In the genomic region with DNA sequence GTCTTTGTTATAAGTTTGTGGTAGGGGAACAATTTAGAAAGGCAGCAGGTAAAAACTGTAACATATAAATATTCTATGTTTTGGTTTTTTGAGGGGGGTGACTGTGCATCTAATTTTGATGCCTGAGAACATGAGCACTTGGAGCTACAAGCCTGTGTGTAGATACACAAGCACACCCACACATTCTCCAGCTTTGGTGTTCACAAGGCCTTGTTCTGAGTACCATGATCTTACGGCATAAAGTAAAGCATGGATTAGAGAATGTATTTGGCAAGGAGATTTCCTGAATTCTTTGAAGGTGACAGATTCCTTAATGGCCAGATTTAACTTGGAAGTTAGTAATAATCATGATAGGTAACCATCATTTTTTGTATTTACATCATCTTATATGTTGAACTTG, we compare ENCODE assay signal across 13 cellular contexts.
"Had no signal": no experiment of that assay in that cellular context is flagged by ENCODE, and none has a peak within 500 bp of the region (broad histone marks: within the 10 kb centered on the region; RNA-seq: fewer than 3 reads in every experiment).

No MANE protein-coding gene starts in this region.

- DNase-seq: activated CD4-positive, alpha-beta memory T cell treated with anti-CD3 and anti-CD28 coated beads, Interleukin-2, amount 10 ng/mL, durations not matched to agents 7 days and 5 days; activated CD4-positive, alpha-beta T cell treated with anti-CD3 and anti-CD28 coated beads for 36 hours; activated gamma-delta T cell; activated naive CD8-positive, alpha-beta T cell treated with anti-CD3 and anti-CD28 coated beads for 36 hours; activated T-cell treated with anti-CD3 and anti-CD28 coated beads, Interleukin-2, amount 50 U/mL, for 48 hours; anterior cingulate cortex; immature natural killer cell; stimulated activated CD4-positive, alpha-beta T cell treated with anti-CD3 and anti-CD28 coated beads, Interleukin-4, amount 100 ng/mL, for 1 hour; stimulated activated CD8-positive, alpha-beta memory T cell treated with anti-CD3 and anti-CD28 coated beads, Interleukin-4, amount 100 ng/mL, for 48 hours; stimulated activated naive CD8-positive, alpha-beta T cell treated with anti-CD3 and anti-CD28 coated beads, Interleukin-15, amount 100 ng/mL, for 72 hours had no signal

- H3K27ac Mint-ChIP-seq: activated CD4-positive, alpha-beta memory T cell treated with anti-CD3 and anti-CD28 coated beads, Interleukin-2, amount 10 ng/mL, durations not matched to agents 7 days and 5 days; activated CD4-positive, alpha-beta T cell treated with anti-CD3 and anti-CD28 coated beads for 36 hours; activated naive CD8-positive, alpha-beta T cell treated with anti-CD3 and anti-CD28 coated beads for 36 hours; immature natural killer cell; nephron; stimulated activated naive CD8-positive, alpha-beta T cell treated with anti-CD3 and anti-CD28 coated beads, Interleukin-15, amount 100 ng/mL, for 72 hours; T-helper 2 cell treated with Interferon-gamma antibody and Interleukin-4, amounts not matched to agents 5 μg/mL and 100 μg/mL, for 36 hours had no signal

- H3K4me1 Mint-ChIP-seq: activated CD4-positive, alpha-beta memory T cell treated with anti-CD3 and anti-CD28 coated beads, Interleukin-2, amount 10 ng/mL, durations not matched to agents 7 days and 5 days; immature natural killer cell; nephron had no signal

- H3K4me3 Mint-ChIP-seq: activated CD4-positive, alpha-beta memory T cell treated with anti-CD3 and anti-CD28 coated beads, Interleukin-2, amount 10 ng/mL, durations not matched to agents 7 days and 5 days; activated CD4-positive, alpha-beta T cell treated with anti-CD3 and anti-CD28 coated beads for 36 hours; activated naive CD8-positive, alpha-beta T cell treated with anti-CD3 and anti-CD28 coated beads for 36 hours; immature natural killer cell; nephron; stimulated activated naive CD8-positive, alpha-beta T cell treated with anti-CD3 and anti-CD28 coated beads, Interleukin-15, amount 100 ng/mL, for 72 hours; T-helper 2 cell treated with Interferon-gamma antibody and Interleukin-4, amounts not matched to agents 5 μg/mL and 100 μg/mL, for 36 hours had no signal

- H3K4me3 ChIP-seq: thoracic aorta had no signal

- H3K36me3 ChIP-seq: thoracic aorta had no signal

- H3K36me3 Mint-ChIP-seq: immature natural killer cell had no signal

- ATAC-seq: activated CD4-positive, alpha-beta T cell treated with anti-CD3 and anti-CD28 coated beads for 36 hours; stimulated activated naive CD8-positive, alpha-beta T cell treated with anti-CD3 and anti-CD28 coated beads, Interleukin-15, amount 100 ng/mL, for 72 hours had no signal

- H3K9me3 Mint-ChIP-seq: activated CD4-positive, alpha-beta memory T cell treated with anti-CD3 and anti-CD28 coated beads, Interleukin-2, amount 10 ng/mL, durations not matched to agents 7 days and 5 days; activated naive CD8-positive, alpha-beta T cell treated with anti-CD3 and anti-CD28 coated beads for 36 hours had no signal

- H3K9me3 ChIP-seq: thoracic aorta had no signal
